ENCODE assay signal across 21 cellular contexts in genomic region chr2:100736121-100736915, GRCh38.
"Had no signal": no experiment of that assay in that cellular context is flagged by ENCODE, and none has a peak within 500 bp of the region (broad histone marks: within the 10 kb centered on the region; RNA-seq: fewer than 3 reads in every experiment).

No MANE protein-coding gene starts in this region.

- H3K27me3 Mint-ChIP-seq: activated naive CD8-positive, alpha-beta T cell treated with anti-CD3 and anti-CD28 coated beads for 36 hours had no signal

- ATAC-seq: activated CD8-positive, alpha-beta memory T cell treated with anti-CD3 and anti-CD28 coated beads, Interleukin-2, amount 10 ng/mL, durations not matched to agents 7 days and 5 days; T-helper 17 cell had no signal

- H3K4me1 Mint-ChIP-seq: activated B cell treated with CpG ODN at 0.5 μM for 24 hours; activated CD4-positive, alpha-beta T cell treated with anti-CD3 and anti-CD28 coated beads, Interleukin-2, amount 10 ng/mL, durations not matched to agents 24 days and 14 days; activated CD8-positive, alpha-beta memory T cell treated with anti-CD3 and anti-CD28 coated beads, Interleukin-2, amount 10 ng/mL, durations not matched to agents 7 days and 5 days; activated naive CD8-positive, alpha-beta T cell treated with anti-CD3 and anti-CD28 coated beads for 36 hours had no signal

- H3K9me3 Mint-ChIP-seq: activated B cell treated with CpG ODN at 0.5 μM for 24 hours; activated CD4-positive, alpha-beta T cell treated with anti-CD3 and anti-CD28 coated beads, Interleukin-2, amount 10 ng/mL, durations not matched to agents 24 days and 14 days; activated naive CD4-positive, alpha-beta T cell treated with anti-CD3 and anti-CD28 coated beads for 36 hours; activated naive CD8-positive, alpha-beta T cell treated with anti-CD3 and anti-CD28 coated beads for 36 hours; activated T-cell treated with anti-CD3 and anti-CD28 coated beads, Interleukin-2, amount 50 U/mL, for 24 hours had no signal

- DNase-seq: activated B cell treated with CpG ODN at 0.5 μM for 24 hours; activated CD4-positive, alpha-beta T cell treated with anti-CD3 and anti-CD28 coated beads for 1 hour; activated CD4-positive, alpha-beta T cell treated with anti-CD3 and anti-CD28 coated beads, Interleukin-2, amount 10 ng/mL, durations not matched to agents 24 days and 14 days; activated CD4-positive, alpha-beta T cell treated with anti-CD3 and anti-CD28 coated beads, Interleukin-2, amount 50 U/mL, for 48 hours; activated CD8-positive, alpha-beta memory T cell treated with anti-CD3 and anti-CD28 coated beads, Interleukin-2, amount 10 ng/mL, durations not matched to agents 7 days and 5 days; activated gamma-delta T cell; activated naive CD4-positive, alpha-beta T cell treated with anti-CD3 and anti-CD28 coated beads for 36 hours; activated naive CD8-positive, alpha-beta T cell treated with anti-CD3 and anti-CD28 coated beads for 36 hours; activated T-cell treated with anti-CD3 and anti-CD28 coated beads, Interleukin-2, amount 50 U/mL, for 24 hours; caudate nucleus; Kasumi-1; KBM-7; NCI-H1417; NCI-H1930; NCI-H345; NCI-H510A; NCI-H526 treated with DMSO at 0.1 percent for 48 hours; NCI-H82; SIG-M5; T-helper 17 cell; T-helper 9 cell had no signal

- H3K4me3 Mint-ChIP-seq: activated B cell treated with CpG ODN at 0.5 μM for 24 hours; activated CD4-positive, alpha-beta T cell treated with anti-CD3 and anti-CD28 coated beads, Interleukin-2, amount 10 ng/mL, durations not matched to agents 24 days and 14 days; activated CD8-positive, alpha-beta memory T cell treated with anti-CD3 and anti-CD28 coated beads, Interleukin-2, amount 10 ng/mL, durations not matched to agents 7 days and 5 days; activated naive CD4-positive, alpha-beta T cell treated with anti-CD3 and anti-CD28 coated beads for 36 hours; activated naive CD8-positive, alpha-beta T cell treated with anti-CD3 and anti-CD28 coated beads for 36 hours; activated T-cell treated with anti-CD3 and anti-CD28 coated beads, Interleukin-2, amount 50 U/mL, for 24 hours; T-helper 17 cell had no signal

- H3K27ac Mint-ChIP-seq: activated B cell treated with CpG ODN at 0.5 μM for 24 hours; activated CD4-positive, alpha-beta T cell treated with anti-CD3 and anti-CD28 coated beads, Interleukin-2, amount 10 ng/mL, durations not matched to agents 24 days and 14 days; activated CD8-positive, alpha-beta memory T cell treated with anti-CD3 and anti-CD28 coated beads, Interleukin-2, amount 10 ng/mL, durations not matched to agents 7 days and 5 days; activated naive CD4-positive, alpha-beta T cell treated with anti-CD3 and anti-CD28 coated beads for 36 hours; activated naive CD8-positive, alpha-beta T cell treated with anti-CD3 and anti-CD28 coated beads for 36 hours; activated T-cell treated with anti-CD3 and anti-CD28 coated beads, Interleukin-2, amount 50 U/mL, for 24 hours; T-helper 17 cell had no signal

- H3K36me3 Mint-ChIP-seq: activated CD8-positive, alpha-beta memory T cell treated with anti-CD3 and anti-CD28 coated beads, Interleukin-2, amount 10 ng/mL, durations not matched to agents 7 days and 5 days; activated naive CD8-positive, alpha-beta T cell treated with anti-CD3 and anti-CD28 coated beads for 36 hours had no signal
